Comparison of ENCODE assay signal across 15 cellular contexts in genomic region chr7:157840174-157840912, GRCh38.
DNase-seq lines count a peak whose midpoint lies in the region; ATAC-seq and TF ChIP-seq lines count a peak whose summit lies in the region.
"Had no signal": no experiment of that assay in that cellular context is flagged by ENCODE, and none has a peak within 500 bp of the region (broad histone marks: within the 10 kb centered on the region; RNA-seq: fewer than 3 reads in every experiment).

No MANE protein-coding gene starts in this region.

- H3K27ac Mint-ChIP-seq in H9 (no peak overlapping the region), endodermal cell (no peak overlapping the region), neural progenitor cell (no peak overlapping the region)
- H3K27ac Mint-ChIP-seq: CD8-positive, alpha-beta T cell had no signal

- no peak for TF ChIP-seq CTCF in H9 (conservative IDR thresholded peaks at IDR 0.05)
- TF ChIP-seq CTCF in endodermal cell (conservative IDR thresholded peaks at IDR 0.05): no peak
- no peak for TF ChIP-seq CTCF in neural progenitor cell (IDR thresholded peaks at IDR 0.05)
- TF ChIP-seq CTCF in spleen (IDR thresholded peaks at IDR 0.05 in 8 of 11, conservative IDR thresholded peaks at IDR 0.05 in 3 of 11): no peak
- no peak for TF ChIP-seq CTCF in breast epithelium (IDR thresholded peaks at IDR 0.05)

- no peaks in the 10 kb centered on the region for H3K23me2 ChIP-seq in H9 (ENCODE audit: insufficient read length, low read depth, low read length, poor library complexity, severe bottlenecking)

- H3K9me3 ChIP-seq in H9 (ENCODE audit: control insufficient read depth, low read depth, low read length) (no peaks in the 10 kb centered on the region), endodermal cell (ENCODE audit: control insufficient read depth, low read length) (peaks cover 71% of the 10 kb centered on the region), neural progenitor cell (ENCODE audit: low read depth) (no peaks in the 10 kb centered on the region), spleen (no peaks in the 10 kb centered on the region), breast epithelium (no peaks in the 10 kb centered on the region)

- H3K27me3 Mint-ChIP-seq in H9 (ENCODE audit: low read depth) (no peaks in the 10 kb centered on the region), endodermal cell (ENCODE audit: insufficient read depth) (no peaks in the 10 kb centered on the region), neural progenitor cell (ENCODE audit: insufficient read depth, low read depth) (peaks cover 14% of the 10 kb centered on the region)

- no CpG with 5 or more reads among the region's 36 CpGs for WGBS in H9 (ENCODE audit: extremely low coverage, insufficient read length, low lambda C conversion rate)
- WGBS in endodermal cell (ENCODE audit: insufficient coverage in 1 of 2, insufficient read length in 1 of 2), 2 experiments: 91 to 94% methylated on average over 25 to 36 of the region's 36 CpGs
- 89 to 97% (median 95%) methylated on average over 34 to 36 of the region's 36 CpGs for whole genome bisulfite sequencing in spleen, 5 donors

- H3K36me3 Mint-ChIP-seq in H9 (ENCODE audit: insufficient read depth in 1 of 3, low read depth in 3 of 3) (no peaks in the 10 kb centered on the region; a peak in 1 of 7 replicates), endodermal cell (ENCODE audit: low read depth) (no peaks in the 10 kb centered on the region), neural progenitor cell (no peaks in the 10 kb centered on the region)
- H3K36me3 Mint-ChIP-seq: CD8-positive, alpha-beta T cell had no signal

- no peak for TF ChIP-seq POLR2A in spleen (IDR thresholded peaks at IDR 0.05)
- no peak for TF ChIP-seq POLR2A in breast epithelium (IDR thresholded peaks at IDR 0.05)

- H3T11ph ChIP-seq in H9 (ENCODE audit: low read length): no peak overlapping the region

- peak overlapping the region; percentile 48 for H3K4me3 ChIP-seq in endodermal cell (ENCODE audit: low read length)
- no peak overlapping the region for H3K4me3 ChIP-seq in neural progenitor cell
- H3K4me3 ChIP-seq in spleen: no peak overlapping the region
- H3K4me3 ChIP-seq in breast epithelium: no peak overlapping the region
- H3K4me3 ChIP-seq: GM23248 had no signal

- H4K20me1 ChIP-seq in H9 (ENCODE audit: control insufficient read depth, insufficient read depth, insufficient read length) (no peaks in the 10 kb centered on the region), neural progenitor cell (ENCODE audit: low read depth) (no peaks in the 10 kb centered on the region)

- H2BK5ac ChIP-seq in H9 (ENCODE audit: insufficient read length, low read length): no peak overlapping the region

- no peak overlapping the region for H3K9ac ChIP-seq in H9 (ENCODE audit: extremely low read depth, insufficient read length, low read length)
- no peak overlapping the region for H3K9ac ChIP-seq in endodermal cell (ENCODE audit: extremely low read depth, low read length, poor library complexity, severe bottlenecking)
- H3K9ac ChIP-seq in neural progenitor cell: no peak overlapping the region
- H3K9ac ChIP-seq: GM23248 had no signal

- H3K14ac ChIP-seq in H9 (ENCODE audit: insufficient read depth, low read length): peak overlapping the region; percentile 9; the same call in 1 of the 2 replicates

- no peaks in the 10 kb centered on the region for H3K79me2 ChIP-seq in H9 (ENCODE audit: insufficient read depth, low read length)
- H3K79me2 ChIP-seq in neural progenitor cell (ENCODE audit: low read depth): no peaks in the 10 kb centered on the region

- H2BK12ac ChIP-seq in H9 (ENCODE audit: insufficient read length, low read depth, low read length): no peak overlapping the region

- H3K4me2 ChIP-seq in H9 (ENCODE audit: insufficient read depth, insufficient read length, low read length): no peak overlapping the region
- peak overlapping the region; percentile 45 for H3K4me2 ChIP-seq in neural progenitor cell

- no peak overlapping the region for H2BK20ac ChIP-seq in H9 (ENCODE audit: low read depth, low read length, poor library complexity, severe bottlenecking)

- H3K27me3 ChIP-seq in H9 (ENCODE audit: insufficient read depth, low read length): no peaks in the 10 kb centered on the region
- H3K27me3 ChIP-seq in endodermal cell (ENCODE audit: control insufficient read depth, insufficient read depth, low read length, poor library complexity, severe bottlenecking): no peaks in the 10 kb centered on the region
- no peaks in the 10 kb centered on the region for H3K27me3 ChIP-seq in neural progenitor cell
- peaks cover 0 to 34% (median 0%) of the 10 kb centered on the region in 7 donors for H3K27me3 ChIP-seq in spleen (replicated peaks in 1 of 7)
- H3K27me3 ChIP-seq in breast epithelium: no peaks in the 10 kb centered on the region
- H3K27me3 ChIP-seq: BE2C had no signal

- DNase-seq in H9 (no peak), endodermal cell (no peak), neural progenitor cell (ENCODE audit: low spot score) (no peak), spleen (peak; percentile 67), breast epithelium (ENCODE audit: low spot score in 2 of 2) (no peak)
- DNase-seq in stimulated activated CD4-positive, alpha-beta T cell treated with anti-CD3 and anti-CD28 coated beads, Interleukin-4, amount 100 ng/mL, for 1 hour: no peak
- DNase-seq: BE2C; CD8-positive, alpha-beta T cell; COR-L47; DMS153; DND-41; GDM1; GM23248 had no signal

- no peak overlapping the region for H3K56ac ChIP-seq in H9 (ENCODE audit: insufficient read length, low read depth, low read length)

- H2AFZ ChIP-seq in H9 (ENCODE audit: low read length): no peak overlapping the region
- peak overlapping the region; percentile 48 for H2AFZ ChIP-seq in neural progenitor cell (replicated peaks)
- H2AFZ ChIP-seq: GM23248 had no signal

- no peak overlapping the region for H4K91ac ChIP-seq in H9 (ENCODE audit: insufficient read length, low read depth, low read length)

- H3K18ac ChIP-seq in H9 (ENCODE audit: insufficient read length, low read depth, low read length): peak overlapping the region; percentile 0

- H3F3A ChIP-seq in neural progenitor cell (ENCODE audit: low read depth): peaks cover 43% of the 10 kb centered on the region

- peak overlapping the region; percentile 19 for H4K5ac ChIP-seq in H9 (ENCODE audit: insufficient read length, low read depth, low read length)

- peak overlapping the region; percentile 35 for H4K8ac ChIP-seq in H9 (replicated peaks; ENCODE audit: insufficient read length, low read depth, low read length)

- H2BK120ac ChIP-seq in H9 (ENCODE audit: low read depth, low read length, poor library complexity, severe bottlenecking): no peak overlapping the region

- H3K27ac ChIP-seq in H9 (ENCODE audit: insufficient read length, low read depth, low read length): no peak overlapping the region
- H3K27ac ChIP-seq in endodermal cell (ENCODE audit: low read depth, low read length): no peak overlapping the region
- H3K27ac ChIP-seq in neural progenitor cell: peak overlapping the region; percentile 85
- H3K27ac ChIP-seq in spleen: no peak overlapping the region
- H3K27ac ChIP-seq in breast epithelium: no peak overlapping the region
- H3K27ac ChIP-seq: C4-2B, GM23248 had no signal

- H3K9me3 Mint-ChIP-seq in H9 (no peaks in the 10 kb centered on the region), endodermal cell (no peaks in the 10 kb centered on the region), neural progenitor cell (peaks cover 9% of the 10 kb centered on the region)
- H3K9me3 Mint-ChIP-seq: CD8-positive, alpha-beta T cell had no signal

- H3K36me3 ChIP-seq in endodermal cell (ENCODE audit: control insufficient read depth, insufficient read depth, low read length) (no peaks in the 10 kb centered on the region), neural progenitor cell (no peaks in the 10 kb centered on the region), spleen (no peaks in the 10 kb centered on the region), breast epithelium (no peaks in the 10 kb centered on the region)
- H3K36me3 ChIP-seq: BE2C had no signal

- ATAC-seq in HG03196 (IDR thresholded peaks at IDR 0.05; ENCODE audit: unreplicated experiment): no peak
- ATAC-seq: CD8-positive, alpha-beta T cell had no signal

- H3K4ac ChIP-seq in H9 (ENCODE audit: low read depth, low read length): no peak overlapping the region

- intact Hi-C loops in spleen (cut with DNase I; ENCODE audit: low total_unique reads): no loop called here
- intact Hi-C loops in breast epithelium (cut with DNase I; ENCODE audit: low total_unique reads): no loop called here

- H3K4me1 Mint-ChIP-seq in H9 (peaks cover 36 to 38% of the 10 kb centered on the region in 2 experiments), endodermal cell (peaks cover 10% of the 10 kb centered on the region), neural progenitor cell (peaks cover 47% of the 10 kb centered on the region)

- H3K4me1 ChIP-seq in H9 (ENCODE audit: insufficient read depth, low read length) (peaks cover 8% of the 10 kb centered on the region; the same call in 1 of the 2 replicates), endodermal cell (ENCODE audit: control insufficient read depth, insufficient read depth, low read length) (no peaks in the 10 kb centered on the region), neural progenitor cell (peaks cover 42% of the 10 kb centered on the region), spleen (no peaks in the 10 kb centered on the region), breast epithelium (no peaks in the 10 kb centered on the region)
- H3K4me1 ChIP-seq: BE2C had no signal

- no peak overlapping the region for H3K23ac ChIP-seq in H9 (ENCODE audit: insufficient read length, low read depth, low read length)

- H3K79me1 ChIP-seq in H9 (ENCODE audit: insufficient read depth, low read depth, low read length, poor library complexity, severe bottlenecking): no peaks in the 10 kb centered on the region

- no peak overlapping the region for H2AK5ac ChIP-seq in H9 (ENCODE audit: insufficient read length, low read length)

- no peak overlapping the region for H2BK15ac ChIP-seq in H9 (ENCODE audit: low read depth, low read length)

- no peak overlapping the region for H3K4me3 Mint-ChIP-seq in H9
- no peak overlapping the region for H3K4me3 Mint-ChIP-seq in endodermal cell
- no peak overlapping the region for H3K4me3 Mint-ChIP-seq in neural progenitor cell
- H3K4me3 Mint-ChIP-seq: CD8-positive, alpha-beta T cell had no signal
